14 cellular contexts compared by ENCODE assay signal in the genomic region with DNA sequence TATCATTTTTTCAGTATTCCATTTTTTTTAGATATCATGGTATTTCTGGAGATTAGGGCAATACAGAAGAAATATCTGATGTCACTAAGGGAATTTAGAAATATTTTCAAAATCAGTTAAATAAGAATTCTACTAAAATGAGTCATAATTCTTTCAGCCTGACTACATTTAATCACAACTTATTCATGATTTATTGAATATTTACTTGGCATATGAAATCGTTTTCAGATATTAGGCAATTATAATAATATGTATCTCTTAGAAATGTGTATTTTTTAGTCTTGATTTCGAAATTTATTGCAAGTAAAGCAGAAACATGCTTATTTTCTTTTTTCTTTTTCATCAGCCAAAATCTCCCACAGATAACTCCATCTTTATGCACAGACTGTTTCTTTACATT.
A peak's percentile ranks its signal among the peaks of the same experiment; 100 is the strongest.
DNase-seq lines count a peak whose midpoint lies in the region; ATAC-seq and TF ChIP-seq lines count a peak whose summit lies in the region.
"Had no signal": no experiment of that assay in that cellular context is flagged by ENCODE, and none has a peak within 500 bp of the region (broad histone marks: within the 10 kb centered on the region; RNA-seq: fewer than 3 reads in every experiment).

No MANE protein-coding gene starts in this region.

- no peaks in the 10 kb centered on the region for H3K27me3 Mint-ChIP-seq in activated CD4-positive, alpha-beta T cell treated with anti-CD3 and anti-CD28 coated beads for 36 hours

- H3F3A ChIP-seq in MM.1S (ENCODE audit: insufficient read depth, low read length): no peaks in the 10 kb centered on the region

- H3K79me2 ChIP-seq in MM.1S (ENCODE audit: low read length): no peaks in the 10 kb centered on the region

- no peaks in the 10 kb centered on the region for H3K36me3 Mint-ChIP-seq in activated CD4-positive, alpha-beta T cell treated with anti-CD3 and anti-CD28 coated beads for 36 hours (ENCODE audit: low read depth)
- H3K36me3 Mint-ChIP-seq in stimulated activated effector memory CD8-positive, alpha-beta T cell treated with anti-CD3 and anti-CD28 coated beads, Interleukin-12 subunit alpha, Interleukin-12 subunit beta, amount 100 ng/mL, for 72 hours: no peaks in the 10 kb centered on the region
- H3K36me3 Mint-ChIP-seq: CD14-positive monocyte; CD8-positive, alpha-beta T cell had no signal

- intact Hi-C loops in activated CD4-positive, alpha-beta T cell treated with anti-CD3 and anti-CD28 coated beads for 36 hours (cut with DNase I, micrococcal nuclease): no loop called here

- no peak overlapping the region for H3K4me2 ChIP-seq in MM.1S (ENCODE audit: low read depth, low read length)
- H3K4me2 ChIP-seq: A549 had no signal

- no peak overlapping the region for H3K9ac ChIP-seq in MM.1S (ENCODE audit: low read length)

- POLR2A ChIA-PET in activated CD4-positive, alpha-beta T cell treated with anti-CD3 and anti-CD28 coated beads for 36 hours (lab: Charles Lee): no interaction called here

- ATAC-seq in SK-N-SH treated with all-trans-retinoic acid at 6 μM for 48 hours (no peak), HG03520 (IDR thresholded peaks at IDR 0.05; ENCODE audit: unreplicated experiment) (no peak)
- no peak for ATAC-seq in activated CD4-positive, alpha-beta T cell treated with anti-CD3 and anti-CD28 coated beads for 36 hours
- ATAC-seq in stimulated activated effector memory CD8-positive, alpha-beta T cell treated with anti-CD3 and anti-CD28 coated beads, Interleukin-12 subunit alpha, Interleukin-12 subunit beta, amount 100 ng/mL, for 72 hours: no peak
- ATAC-seq: A549; CD8-positive, alpha-beta T cell had no signal

- no peaks in the 10 kb centered on the region for H3K36me3 ChIP-seq in MM.1S (replicated peaks; ENCODE audit: insufficient read depth, low read length)

- H3K4me3 ChIP-seq in MM.1S (ENCODE audit: low read length): no peak overlapping the region
- H3K4me3 ChIP-seq: A549 had no signal

- peak; percentile 58 for DNase-seq in HCEC 1CT
- DNase-seq in fibroblast of peridontal ligament (ENCODE audit: extremely low read depth): peak; percentile 7
- no peak for DNase-seq in MM.1S
- no peak for DNase-seq in activated CD4-positive, alpha-beta T cell treated with anti-CD3 and anti-CD28 coated beads for 36 hours
- no peak for DNase-seq in stimulated activated effector memory CD8-positive, alpha-beta T cell treated with anti-CD3 and anti-CD28 coated beads, Interleukin-12 subunit alpha, Interleukin-12 subunit beta, amount 100 ng/mL, for 72 hours (ENCODE audit: low spot score in 2 of 2)
- DNase-seq: CD8-positive, alpha-beta T cell; COR-L47; DND-41; GDM1; H7 had no signal

- no peak for TF ChIP-seq CTCF in MM.1S (IDR thresholded peaks at IDR 0.05; ENCODE audit: low read length)

- H3K27ac ChIP-seq in MM.1S (ENCODE audit: low read length): no peak overlapping the region
- H3K27ac ChIP-seq: A549 had no signal

- H3K4me1 ChIP-seq in MM.1S (ENCODE audit: low read length): no peaks in the 10 kb centered on the region
- H3K4me1 ChIP-seq: A549 had no signal

- no peaks in the 10 kb centered on the region for H3K9me3 Mint-ChIP-seq in activated CD4-positive, alpha-beta T cell treated with anti-CD3 and anti-CD28 coated beads for 36 hours (ENCODE audit: low read depth)
- no peaks in the 10 kb centered on the region for H3K9me3 Mint-ChIP-seq in stimulated activated effector memory CD8-positive, alpha-beta T cell treated with anti-CD3 and anti-CD28 coated beads, Interleukin-12 subunit alpha, Interleukin-12 subunit beta, amount 100 ng/mL, for 72 hours
- H3K9me3 Mint-ChIP-seq: CD8-positive, alpha-beta T cell had no signal

- H3K9me3 ChIP-seq in MM.1S (replicated peaks; ENCODE audit: insufficient read depth, low read length): no peaks in the 10 kb centered on the region
- H3K9me3 ChIP-seq: A549 had no signal

- CTCF ChIA-PET in activated CD4-positive, alpha-beta T cell treated with anti-CD3 and anti-CD28 coated beads for 36 hours (lab: Charles Lee): no interaction called here

- H3K27ac Mint-ChIP-seq in activated CD4-positive, alpha-beta T cell treated with anti-CD3 and anti-CD28 coated beads for 36 hours: no peak overlapping the region
- H3K27ac Mint-ChIP-seq in stimulated activated effector memory CD8-positive, alpha-beta T cell treated with anti-CD3 and anti-CD28 coated beads, Interleukin-12 subunit alpha, Interleukin-12 subunit beta, amount 100 ng/mL, for 72 hours: no peak overlapping the region
- H3K27ac Mint-ChIP-seq: CD14-positive monocyte; CD8-positive, alpha-beta T cell had no signal

- H3K4me1 Mint-ChIP-seq in activated CD4-positive, alpha-beta T cell treated with anti-CD3 and anti-CD28 coated beads for 36 hours: no peaks in the 10 kb centered on the region
- H3K4me1 Mint-ChIP-seq in stimulated activated effector memory CD8-positive, alpha-beta T cell treated with anti-CD3 and anti-CD28 coated beads, Interleukin-12 subunit alpha, Interleukin-12 subunit beta, amount 100 ng/mL, for 72 hours: no peaks in the 10 kb centered on the region
- H3K4me1 Mint-ChIP-seq: CD14-positive monocyte had no signal

- H4K20me1 ChIP-seq in MM.1S (ENCODE audit: insufficient read depth, low read length): no peaks in the 10 kb centered on the region

- H3K9me2 ChIP-seq in MM.1S (replicated peaks; ENCODE audit: insufficient read depth, low read length): no peaks in the 10 kb centered on the region

- H3K4me3 Mint-ChIP-seq in activated CD4-positive, alpha-beta T cell treated with anti-CD3 and anti-CD28 coated beads for 36 hours: no peak overlapping the region
- H3K4me3 Mint-ChIP-seq in stimulated activated effector memory CD8-positive, alpha-beta T cell treated with anti-CD3 and anti-CD28 coated beads, Interleukin-12 subunit alpha, Interleukin-12 subunit beta, amount 100 ng/mL, for 72 hours: no peak overlapping the region
- H3K4me3 Mint-ChIP-seq: CD14-positive monocyte; CD8-positive, alpha-beta T cell had no signal

- H2AFZ ChIP-seq in MM.1S (ENCODE audit: low read length): no peak overlapping the region

- no peaks in the 10 kb centered on the region for H3K27me3 ChIP-seq in MM.1S (replicated peaks; ENCODE audit: insufficient read depth, low read length)

TF ChIP-seq in SK-N-SH treated with all-trans-retinoic acid at 6 μM for 48 hours, 23 proteins besides CTCF, POLR2A, EP300 and RAD21:
- TF ChIP-seq, protein P1, sequence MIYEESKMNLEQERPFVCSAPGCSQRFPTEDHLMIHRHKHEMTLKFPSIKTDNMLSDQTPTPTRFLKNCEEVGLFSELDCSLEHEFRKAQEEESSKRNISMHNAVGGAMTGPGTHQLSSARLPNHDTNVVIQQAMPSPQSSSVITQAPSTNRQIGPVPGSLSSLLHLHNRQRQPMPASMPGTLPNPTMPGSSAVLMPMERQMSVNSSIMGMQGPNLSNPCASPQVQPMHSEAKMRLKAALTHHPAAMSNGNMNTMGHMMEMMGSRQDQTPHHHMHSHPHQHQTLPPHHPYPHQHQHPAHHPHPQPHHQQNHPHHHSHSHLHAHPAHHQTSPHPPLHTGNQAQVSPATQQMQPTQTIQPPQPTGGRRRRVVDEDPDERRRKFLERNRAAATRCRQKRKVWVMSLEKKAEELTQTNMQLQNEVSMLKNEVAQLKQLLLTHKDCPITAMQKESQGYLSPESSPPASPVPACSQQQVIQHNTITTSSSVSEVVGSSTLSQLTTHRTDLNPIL (CRISPR knock-in tag; IDR thresholded peaks at IDR 0.05; ENCODE audit: low read depth): no peak
- TF ChIP-seq ISL1 (CRISPR knock-in tag; IDR thresholded peaks at IDR 0.05): peak; percentile 87
- TF ChIP-seq PPARA (CRISPR knock-in tag; IDR thresholded peaks at IDR 0.05; ENCODE audit: borderline replicate concordance): no peak
- TF ChIP-seq ZFP3 (CRISPR knock-in tag; IDR thresholded peaks at IDR 0.05): no peak
- TF ChIP-seq, protein P2, sequence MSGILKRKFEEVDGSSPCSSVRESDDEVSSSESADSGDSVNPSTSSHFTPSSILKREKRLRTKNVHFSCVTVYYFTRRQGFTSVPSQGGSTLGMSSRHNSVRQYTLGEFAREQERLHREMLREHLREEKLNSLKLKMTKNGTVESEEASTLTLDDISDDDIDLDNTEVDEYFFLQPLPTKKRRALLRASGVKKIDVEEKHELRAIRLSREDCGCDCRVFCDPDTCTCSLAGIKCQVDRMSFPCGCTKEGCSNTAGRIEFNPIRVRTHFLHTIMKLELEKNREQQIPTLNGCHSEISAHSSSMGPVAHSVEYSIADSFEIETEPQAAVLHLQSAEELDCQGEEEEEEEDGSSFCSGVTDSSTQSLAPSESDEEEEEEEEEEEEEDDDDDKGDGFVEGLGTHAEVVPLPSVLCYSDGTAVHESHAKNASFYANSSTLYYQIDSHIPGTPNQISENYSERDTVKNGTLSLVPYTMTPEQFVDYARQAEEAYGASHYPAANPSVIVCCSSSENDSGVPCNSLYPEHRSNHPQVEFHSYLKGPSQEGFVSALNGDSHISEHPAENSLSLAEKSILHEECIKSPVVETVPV (CRISPR knock-in tag; IDR thresholded peaks at IDR 0.05): no peak

Comparison
In these comparisons a context has a peak if more than half of its experiments do, and no peak if none do; other contexts are left out.
1. DNase-seq: peak in HCEC 1CT (single experiment) and fibroblast of peridontal ligament (single experiment); none in MM.1S (single experiment), activated CD4-positive, alpha-beta T cell treated with anti-CD3 and anti-CD28 coated beads for 36 hours (single experiment) and stimulated activated effector memory CD8-positive, alpha-beta T cell treated with anti-CD3 and anti-CD28 coated beads, Interleukin-12 subunit alpha, Interleukin-12 subunit beta, amount 100 ng/mL, for 72 hours (0 of 2).